ENCODE assay signal across 8 cellular contexts in genomic region chr2:189751080-189751658, GRCh38. TPM values are rescaled to one million over a fixed set of nuclear protein-coding genes. Genes with fewer than 3 reads are reported as not detected.
DNase-seq lines count a peak whose midpoint lies in the region; ATAC-seq, FAIRE-seq and TF ChIP-seq lines count a peak whose summit lies in the region.

No MANE protein-coding gene starts in this region.

- H3K27ac ChIP-seq in SJCRH30 (no peak overlapping the region), upper lobe of right lung (no peak overlapping the region)

- H3K36me3 ChIP-seq in SJCRH30 (peaks cover 49% of the 10 kb centered on the region), bronchial epithelial cell (ENCODE audit: control insufficient read depth, insufficient read depth, low read length) (no peaks in the 10 kb centered on the region), upper lobe of right lung (peaks cover 84% of the 10 kb centered on the region)

- H3K4me3 ChIP-seq in AG09309 (ENCODE audit: control insufficient read depth, low read depth, low read length) = no peak overlapping the region
- no peak overlapping the region for H3K4me3 ChIP-seq in SJCRH30
- H3K4me3 ChIP-seq in bronchial epithelial cell (ENCODE audit: low read depth, low read length) = no peak overlapping the region
- H3K4me3 ChIP-seq in upper lobe of right lung = no peak overlapping the region

- intact Hi-C loops in upper lobe of right lung (cut with DNase I) = no loop called here

- TF ChIP-seq CTCF in AG09309 (IDR thresholded peaks at IDR 0.05; ENCODE audit: control insufficient read depth, insufficient read depth, low read depth, low read length, missing control alignments) (peak; percentile 73), bronchial epithelial cell (IDR thresholded peaks at IDR 0.05; ENCODE audit: insufficient read depth, low read length, severe bottlenecking) (peak; percentile 58), upper lobe of right lung (IDR thresholded peaks at IDR 0.05) (peak; percentile 60)

- DNase-seq in AG09309 (ENCODE audit: low read depth) = no peak
- DNase-seq in ELR (ENCODE audit: low read depth) = peak; percentile 69
- peak; percentile 69 to 89 for DNase-seq in SJCRH30
- DNase-seq in bronchial epithelial cell (ENCODE audit: low read depth) = peak; percentile 29
- peak; percentile 20 for DNase-seq in medulla oblongata (ENCODE audit: extremely low spot score)
- no peak for DNase-seq in upper lobe of right lung

- ATAC-seq in HG03175 (IDR thresholded peaks at IDR 0.05; ENCODE audit: unreplicated experiment) (peak; percentile 69), upper lobe of right lung (peak; percentile 81), HG02884 (IDR thresholded peaks at IDR 0.05; ENCODE audit: unreplicated experiment) (no peak)

- no peaks in the 10 kb centered on the region for H3K9me3 ChIP-seq in SJCRH30 (replicated peaks)
- no peaks in the 10 kb centered on the region for H3K9me3 ChIP-seq in upper lobe of right lung

- H3K27me3 ChIP-seq in SJCRH30 (no peaks in the 10 kb centered on the region), bronchial epithelial cell (ENCODE audit: control insufficient read depth, insufficient read depth, low read length) (no peaks in the 10 kb centered on the region), upper lobe of right lung (no peaks in the 10 kb centered on the region)

- no peak for FAIRE-seq in bronchial epithelial cell (lab: Jason Lieb, UNC)

- H3K4me1 ChIP-seq in SJCRH30 (no peaks in the 10 kb centered on the region), upper lobe of right lung (no peaks in the 10 kb centered on the region)

RNA-seq across cellular contexts. Expression of gene OSGEPL1, which starts 11.4 kb away (rescaled TPM):
- 53.3 and 56.1 TPM in 2 replicates for total RNA-seq in SJCRH30 (2014; rRNA removed; shearing (Covaris generic))
- total RNA-seq in bronchial epithelial cell (2.8 and 6.6 TPM in 2 replicates), upper lobe of right lung (6.7 TPM)

RNA-seq across cellular contexts. Expression of gene ORMDL1, which starts 33.0 kb away (rescaled TPM):
- 238 and 287 TPM in 2 replicates for total RNA-seq in SJCRH30 (2014; rRNA removed; shearing (Covaris generic))
- total RNA-seq in bronchial epithelial cell = 38.9 and 46.9 TPM in 2 replicates
- 65.0 TPM for total RNA-seq in upper lobe of right lung

RNA-seq across cellular contexts. Expression of gene PMS1, which starts 33.1 kb away (rescaled TPM):
- 80.5 and 83.0 TPM in 2 replicates for total RNA-seq in SJCRH30 (2014; rRNA removed; shearing (Covaris generic))
- 22.3 and 22.6 TPM in 2 replicates for total RNA-seq in bronchial epithelial cell
- total RNA-seq in upper lobe of right lung = 17.4 TPM

Comparison
In these comparisons a context has a peak if more than half of its experiments do, and no peak if none do; other contexts are left out.
1. DNase-seq: peak in ELR (single experiment), SJCRH30 (2 of 2), bronchial epithelial cell (single experiment) and medulla oblongata (single experiment); none in AG09309 (single experiment) and upper lobe of right lung (single experiment).
2. Peak in every context shown above with its lines, with median percentiles within 50 percentile points of each other: CTCF ChIP-seq.